Comparison of ENCODE assay signal across 1 cellular context in genomic region chr6:44157152-44157521, GRCh38.
TF ChIP-seq lines count a peak whose summit lies in the region.

No MANE protein-coding gene starts in this region.

TF ChIP-seq in GM23338, 12 proteins besides CTCF, POLR2A, EP300 and RAD21:
- TF ChIP-seq ZNF331 (CRISPR knock-in tag; IDR thresholded peaks at IDR 0.05; ENCODE audit: low read depth) (no peak), POLR2AphosphoS5 (IDR thresholded peaks at IDR 0.05; ENCODE audit: low read depth) (no peak), ZNF462 (CRISPR knock-in tag; IDR thresholded peaks at IDR 0.05) (no peak), EZH2 (IDR thresholded peaks at IDR 0.05; ENCODE audit: low read depth, unreplicated experiment) (no peak), STAT1 (IDR thresholded peaks at IDR 0.05; ENCODE audit: unreplicated experiment) (no peak), NANOG (IDR thresholded peaks at IDR 0.05; ENCODE audit: borderline replicate concordance) (no peak), JUNB (IDR thresholded peaks at IDR 0.05; ENCODE audit: unreplicated experiment) (no peak), REST (IDR thresholded peaks at IDR 0.05; ENCODE audit: unreplicated experiment) (no peak), ZNF114 (CRISPR knock-in tag; IDR thresholded peaks at IDR 0.05) (no peak), CREB1 (CRISPR knock-in tag; IDR thresholded peaks at IDR 0.05; ENCODE audit: low read depth) (no peak), EZH2phosphoT487 (IDR thresholded peaks at IDR 0.05; ENCODE audit: unreplicated experiment) (no peak), ETS1 (IDR thresholded peaks at IDR 0.05) (no peak)
